ENCODE assay signal across 12 cellular contexts in the genomic region with DNA sequence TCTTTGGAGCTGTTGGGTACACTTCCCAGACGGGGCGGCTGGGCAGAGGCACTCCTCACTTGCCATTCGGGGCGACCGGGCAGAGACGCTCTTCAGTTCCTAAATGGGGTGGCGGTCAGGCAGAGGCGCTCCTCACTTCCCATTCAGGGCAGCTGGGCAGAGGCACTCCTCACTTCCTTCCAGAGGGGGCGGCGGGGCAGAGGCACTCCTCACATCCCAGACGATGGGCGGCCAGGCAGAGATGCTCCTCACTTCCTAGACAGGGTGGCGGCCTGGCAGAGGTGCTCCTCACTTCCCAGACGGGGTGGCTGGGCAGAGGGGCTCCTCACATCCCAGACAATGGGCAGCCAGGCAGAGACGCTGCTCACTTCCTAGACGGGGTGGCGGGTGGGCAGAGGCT. TPM values are rescaled to one million over a fixed set of nuclear protein-coding genes. Genes with fewer than 3 reads are reported as not detected.
"Had no signal": no experiment of that assay in that cellular context is flagged by ENCODE, and none has a peak within 500 bp of the region (broad histone marks: within the 10 kb centered on the region; RNA-seq: fewer than 3 reads in every experiment).

No MANE protein-coding gene starts in this region.

RNA-seq across cellular contexts. Expression of gene ACTBL2, which starts 35.8 kb away (rescaled TPM):
- total RNA-seq: stomach, subcutaneous adipose tissue, temporal lobe, thoracic aorta, tibial nerve, transverse colon, upper lobe of left lung, upper lobe of right lung, ureter, urinary bladder, uterus, vagina had no signal
- polyA plus RNA-seq: urinary bladder had no signal
